Comparison of ENCODE assay signal across 3 cellular contexts in the genomic region with DNA sequence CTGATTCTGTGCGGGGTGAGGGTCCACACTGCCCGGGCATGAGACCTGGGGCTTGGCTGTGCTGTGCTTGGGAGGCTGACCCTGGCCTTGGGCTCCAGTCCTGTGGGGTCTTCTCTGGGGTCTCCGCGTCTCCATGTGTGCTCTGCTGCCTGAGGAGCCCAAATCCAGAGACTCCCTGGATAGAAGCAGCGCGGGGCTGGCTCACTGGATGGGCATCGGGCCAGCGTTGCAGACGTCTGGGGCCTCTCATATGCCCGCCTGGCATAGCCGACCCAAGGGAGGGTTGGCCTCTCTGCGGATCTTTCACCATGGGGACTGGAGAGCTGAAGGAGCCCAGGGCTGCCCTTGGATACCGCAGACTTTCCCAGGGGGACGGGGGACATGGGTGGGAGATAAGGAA. TPM values are rescaled to one million over a fixed set of nuclear protein-coding genes. Genes with fewer than 3 reads are reported as not detected.
"Had no signal": no experiment of that assay in that cellular context is flagged by ENCODE, and none has a peak within 500 bp of the region (broad histone marks: within the 10 kb centered on the region; RNA-seq: fewer than 3 reads in every experiment).

No MANE protein-coding gene starts in this region.

RNA-seq across cellular contexts. Expression of gene CACNA1B, which starts 12.4 kb away (rescaled TPM):
- total RNA-seq: naive thymus-derived CD8-positive, alpha-beta T cell; omental fat pad; right lobe of liver had no signal
- polyA plus RNA-seq: naive thymus-derived CD8-positive, alpha-beta T cell had no signal
